16 cellular contexts compared by ENCODE assay signal in genomic region chr2:210917465-210917864, GRCh38.
A peak's percentile ranks its signal among the peaks of the same experiment; 100 is the strongest.
DNase-seq lines count a peak whose midpoint lies in the region; ATAC-seq and TF ChIP-seq lines count a peak whose summit lies in the region.
"Had no signal": no experiment of that assay in that cellular context is flagged by ENCODE, and none has a peak within 500 bp of the region (broad histone marks: within the 10 kb centered on the region; RNA-seq: fewer than 3 reads in every experiment).

No MANE protein-coding gene starts in this region.

- POLR2A ChIA-PET in HCT116 (lab: Charles Lee) = no interaction called here
- POLR2A ChIA-PET in PC-3 (lab: Charles Lee; ENCODE audit: unreplicated experiment) = no interaction called here

- no peaks in the 10 kb centered on the region for H3K36me3 Mint-ChIP-seq in neural crest cell (ENCODE audit: low read depth)
- H3K36me3 Mint-ChIP-seq: CD4-positive, CD25-positive, alpha-beta regulatory T cell; IgD-negative memory B cell had no signal

- H3K27ac Mint-ChIP-seq in neural crest cell (ENCODE audit: unreplicated experiment) = no peak overlapping the region
- H3K27ac Mint-ChIP-seq: CD4-positive, CD25-positive, alpha-beta regulatory T cell; IgD-negative memory B cell had no signal

- H3K36me3 ChIP-seq in BE2C (no peaks in the 10 kb centered on the region), HCT116 (ENCODE audit: control insufficient read depth in 1 of 2, insufficient read depth in 2 of 2, low read length in 2 of 2) (no peaks in the 10 kb centered on the region), PC-3 (ENCODE audit: low read depth, low read length) (no peaks in the 10 kb centered on the region)
- H3K36me3 ChIP-seq: BLaER1 treated with 17β-estradiol and CSF1 and Interleukin-3, amounts not matched to agents 10 nM and 100 nM had no signal

- H4K20me1 ChIP-seq in HCT116 (ENCODE audit: insufficient read depth) (no peaks in the 10 kb centered on the region), PC-3 (ENCODE audit: low read length) (no peaks in the 10 kb centered on the region)
- H4K20me1 ChIP-seq: BLaER1 treated with 17β-estradiol and CSF1 and Interleukin-3, amounts not matched to agents 10 nM and 100 nM had no signal

- H3K9ac ChIP-seq in HCT116 (ENCODE audit: low read length) (no peak overlapping the region), PC-3 (ENCODE audit: low read length) (no peak overlapping the region)
- H3K9ac ChIP-seq: BLaER1 treated with 17β-estradiol and CSF1 and Interleukin-3, amounts not matched to agents 10 nM and 100 nM; GM23248 had no signal

- H3K4me3 ChIP-seq in BE2C (ENCODE audit: low read depth, low read length) = no peak overlapping the region
- H3K4me3 ChIP-seq in HCT116 (replicated peaks in 1 of 2; ENCODE audit: low read depth in 1 of 2, low read length in 2 of 2) = no peak overlapping the region
- H3K4me3 ChIP-seq in PC-3 (ENCODE audit: low read length) = no peak overlapping the region
- H3K4me3 ChIP-seq: A549; BLaER1 treated with 17β-estradiol and CSF1 and Interleukin-3, amounts not matched to agents 10 nM and 100 nM; GM23248 had no signal

- no peak for TF ChIP-seq POLR2A in HCT116 (IDR thresholded peaks at IDR 0.05; ENCODE audit: borderline replicate concordance, extremely low read depth, insufficient read depth, insufficient read length)

- H3K27me3 ChIP-seq in BE2C (no peaks in the 10 kb centered on the region), HCT116 (ENCODE audit: insufficient read depth, low read length) (no peaks in the 10 kb centered on the region), PC-3 (ENCODE audit: low read length) (no peaks in the 10 kb centered on the region)
- H3K27me3 ChIP-seq: BLaER1 treated with 17β-estradiol and CSF1 and Interleukin-3, amounts not matched to agents 10 nM and 100 nM had no signal

- no peaks in the 10 kb centered on the region for H3F3A ChIP-seq in PC-3 (ENCODE audit: low read length, unreplicated experiment)

- no peaks in the 10 kb centered on the region for H3K4me1 Mint-ChIP-seq in neural crest cell
- H3K4me1 Mint-ChIP-seq: CD4-positive, CD25-positive, alpha-beta regulatory T cell; IgD-negative memory B cell had no signal

- no peaks in the 10 kb centered on the region for H3K27me3 Mint-ChIP-seq in neural crest cell (ENCODE audit: low read depth)
- H3K27me3 Mint-ChIP-seq: CD4-positive, CD25-positive, alpha-beta regulatory T cell; IgD-negative memory B cell had no signal

- H2AFZ ChIP-seq in HCT116 (ENCODE audit: low read depth, low read length, poor library complexity, severe bottlenecking) (peak overlapping the region; percentile 13), PC-3 (ENCODE audit: low read length) (no peak overlapping the region)
- H2AFZ ChIP-seq: GM23248 had no signal

- no peak for DNase-seq in BE2C
- DNase-seq in HCT116 (ENCODE audit: low read depth, low spot score) = no peak
- no peak for DNase-seq in PC-3
- DNase-seq in neural crest cell (ENCODE audit: low read depth, low spot score) = no peak
- DNase-seq in NCI-H2227 (lab: John Stamatoyannopoulos, UW; ENCODE audit: unreplicated experiment) = no peak
- DNase-seq in DMS79 treated with DMSO at 0.1 percent for 48 hours (lab: John Stamatoyannopoulos, UW) = no peak
- DNase-seq: AML-193; CD4-positive, CD25-positive, alpha-beta regulatory T cell; DMS53; GM23248; H7 had no signal

- intact Hi-C loops in HCT116 (cut with micrococcal nuclease) = no loop called here
- intact Hi-C loops in PC-3 (cut with micrococcal nuclease) = no loop called here

- no peak overlapping the region for H3K4me3 Mint-ChIP-seq in neural crest cell
- H3K4me3 Mint-ChIP-seq: CD4-positive, CD25-positive, alpha-beta regulatory T cell; IgD-negative memory B cell had no signal

- peaks cover 5% of the 10 kb centered on the region for H3K9me3 Mint-ChIP-seq in neural crest cell

- no peak for TF ChIP-seq RAD21 in HCT116 (IDR thresholded peaks at IDR 0.05; ENCODE audit: low read depth)

- no peaks in the 10 kb centered on the region; the same call in 1 of the 2 replicates for H3K9me2 ChIP-seq in HCT116 (ENCODE audit: insufficient read depth)
- H3K9me2 ChIP-seq in PC-3 (replicated peaks; ENCODE audit: low read length) = no peaks in the 10 kb centered on the region

- CTCF ChIA-PET in HCT116 (lab: Charles Lee) (no interaction called here), PC-3 (lab: Charles Lee) (no interaction called here)

- BruUV-seq in HCT116 (replicated peaks; lab: Mats Ljungman, UMichigan) (no TSS peak), PC-3 (replicated peaks; lab: Mats Ljungman, UMichigan) (no TSS peak)

- RAD21 ChIA-PET in HCT116 (lab: Charles Lee; ENCODE audit: low non-redundant PET in 1 of 2, low total read pairs in 2 of 2, uncharacterized antibody in 2 of 2, unreplicated experiment in 2 of 2) = no interaction called here

- TF ChIP-seq CTCF in BE2C (IDR thresholded peaks at IDR 0.05; ENCODE audit: low read depth, low read length) (0 out of 2 replicates have a peak, but pooled peaks have one; percentile 8), HCT116 (IDR thresholded peaks at IDR 0.05 in 2 of 3, conservative IDR thresholded peaks at IDR 0.05 in 1 of 3; ENCODE audit: borderline replicate concordance in 1 of 3, insufficient read depth in 1 of 3, low read depth in 2 of 3, low read length in 2 of 3) (0 out of 6 replicates have a peak, but pooled peaks of 1 of the 3 experiments have one; percentile 22), PC-3 (conservative IDR thresholded peaks at IDR 0.05; ENCODE audit: low read depth, low read length) (0 out of 2 replicates have a peak, but pooled peaks have one; percentile 11), neural crest cell (conservative IDR thresholded peaks at IDR 0.05) (peak; percentile 22)

- no peaks in the 10 kb centered on the region for H3K79me2 ChIP-seq in HCT116 (ENCODE audit: insufficient read depth, low read length)
- H3K79me2 ChIP-seq in PC-3 (ENCODE audit: low read length) = no peaks in the 10 kb centered on the region

- H3K9me3 ChIP-seq in BE2C (no peaks in the 10 kb centered on the region), HCT116 (ENCODE audit: control insufficient read depth in 1 of 2, insufficient read depth in 1 of 2, low read depth in 1 of 2, low read length in 2 of 2) (no peaks in the 10 kb centered on the region), PC-3 (ENCODE audit: low read length) (no peaks in the 10 kb centered on the region)
- H3K9me3 ChIP-seq: A549 had no signal

- no peak overlapping the region for H3K27ac ChIP-seq in HCT116 (ENCODE audit: low read depth, low read length)
- H3K27ac ChIP-seq in PC-3 (ENCODE audit: low read length) = no peak overlapping the region
- H3K27ac ChIP-seq: A549; BLaER1 treated with 17β-estradiol and CSF1 and Interleukin-3, amounts not matched to agents 10 nM and 100 nM; GM23248 had no signal

- ATAC-seq in HCT116 (peak; percentile 52; the same call in 1 of the 2 replicates), PC-3 (no peak), HG03521 (IDR thresholded peaks at IDR 0.05; ENCODE audit: unreplicated experiment) (no peak), GM18520 (IDR thresholded peaks at IDR 0.05; ENCODE audit: unreplicated experiment) (no peak)
- ATAC-seq: A549 had no signal

- H3K4me2 ChIP-seq in HCT116 (ENCODE audit: low read length) = no peak overlapping the region
- H3K4me2 ChIP-seq in PC-3 (ENCODE audit: low read length) = no peak overlapping the region
- H3K4me2 ChIP-seq: A549; BLaER1 treated with 17β-estradiol and CSF1 and Interleukin-3, amounts not matched to agents 10 nM and 100 nM had no signal

- H3K4me1 ChIP-seq in BE2C (peaks cover 11% of the 10 kb centered on the region; the same call in 1 of the 2 replicates), HCT116 (ENCODE audit: control insufficient read depth in 1 of 2, insufficient read depth in 2 of 2, low read length in 2 of 2) (no peaks in the 10 kb centered on the region), PC-3 (ENCODE audit: insufficient read depth, low read length) (no peaks in the 10 kb centered on the region)
- H3K4me1 ChIP-seq: A549; BLaER1 treated with 17β-estradiol and CSF1 and Interleukin-3, amounts not matched to agents 10 nM and 100 nM had no signal

TF ChIP-seq in HCT116, 20 proteins besides CTCF, POLR2A, EP300 and RAD21:
- TF ChIP-seq YY1 (IDR thresholded peaks at IDR 0.05; ENCODE audit: extremely low read depth, insufficient replicate concordance, low read depth, low read length) (no peak), ELF1 (IDR thresholded peaks at IDR 0.05; ENCODE audit: borderline replicate concordance, low read depth) (no peak)
